ENCODE assay signal across 8 cellular contexts in the genomic region with DNA sequence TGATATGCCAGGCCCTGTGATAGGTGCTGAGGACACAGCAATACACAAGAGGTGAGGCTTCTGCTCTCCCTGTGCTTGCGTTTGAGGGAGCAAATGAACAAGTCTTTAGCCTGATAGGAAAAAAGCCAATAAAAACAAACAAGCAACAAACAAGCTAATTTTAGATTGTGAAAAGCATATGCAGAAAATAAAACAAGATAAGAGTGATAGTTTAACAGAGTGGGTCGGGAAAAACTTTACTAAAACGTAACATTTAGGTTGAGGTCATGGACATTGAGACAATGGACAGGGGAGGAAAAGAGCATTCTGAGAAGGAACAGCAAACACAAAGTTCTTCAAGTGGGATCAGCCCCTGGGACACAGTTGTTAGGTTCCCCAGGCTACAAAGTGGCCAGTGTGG. TPM values are rescaled to one million over a fixed set of nuclear protein-coding genes. Genes with fewer than 3 reads are reported as not detected.
DNase-seq lines count a peak whose midpoint lies in the region; ATAC-seq and TF ChIP-seq lines count a peak whose summit lies in the region.

No MANE protein-coding gene starts in this region.

- peak overlapping the region in 3 of 5 experiments; percentile 12 to 95 (median 75) for H3K27ac Mint-ChIP-seq in brain

- H3K9me3 Mint-ChIP-seq in brain: peaks cover 0 to 10% (median 2%) of the 10 kb centered on the region in 5 experiments

- H3K36me3 Mint-ChIP-seq in brain: peaks cover 11% of the 10 kb centered on the region

- H3K27me3 Mint-ChIP-seq in brain: peaks cover 4% of the 10 kb centered on the region

- peak overlapping the region; percentile 92 to 96 for H3K27ac ChIP-seq in right atrium auricular region
- H3K27ac ChIP-seq in muscle layer of colon (ENCODE audit: low read depth, low read length): peak overlapping the region; percentile 46
- peak overlapping the region; percentile 69 to 86 for H3K27ac ChIP-seq in uterus

- H3K9me3 ChIP-seq in right atrium auricular region: no peaks in the 10 kb centered on the region
- H3K9me3 ChIP-seq in muscle layer of colon (ENCODE audit: low read length): no peaks in the 10 kb centered on the region
- H3K9me3 ChIP-seq in uterus: no peaks in the 10 kb centered on the region

- peak overlapping the region in 1 of 2 donors; percentile 21 for H3K4me3 ChIP-seq in right atrium auricular region
- peak overlapping the region in 1 of 2 donors; percentile 42 for H3K4me3 ChIP-seq in muscle layer of colon (ENCODE audit: low read depth in 1 of 2, low read length in 2 of 2)
- H3K4me3 ChIP-seq in uterus: no peak overlapping the region

- H3K9ac ChIP-seq in muscle layer of colon (ENCODE audit: low read length): peak overlapping the region; percentile 42

- no peak for ATAC-seq in left cardiac atrium
- ATAC-seq in HG02885 (IDR thresholded peaks at IDR 0.05; ENCODE audit: poor library complexity, unreplicated experiment): no peak

- peaks cover 53% of the 10 kb centered on the region for H3K4me1 Mint-ChIP-seq in brain

- TF ChIP-seq POLR2A in uterus (IDR thresholded peaks at IDR 0.05): no peak

- H3K4me1 ChIP-seq in right atrium auricular region (peaks cover 0 to 62% of the 10 kb centered on the region in 2 donors), muscle layer of colon (ENCODE audit: insufficient read depth, low read length) (peaks cover 63% of the 10 kb centered on the region), uterus (no peaks in the 10 kb centered on the region)

- no peaks in the 10 kb centered on the region for H3K36me3 ChIP-seq in right atrium auricular region
- H3K36me3 ChIP-seq in muscle layer of colon (ENCODE audit: insufficient read depth, low read length): peaks cover 8% of the 10 kb centered on the region
- H3K36me3 ChIP-seq in uterus: no peaks in the 10 kb centered on the region

- TF ChIP-seq CTCF in right atrium auricular region (IDR thresholded peaks at IDR 0.05) (no peak), brain (conservative IDR thresholded peaks at IDR 0.05) (no peak), uterus (IDR thresholded peaks at IDR 0.05) (no peak)

- DNase-seq in right atrium auricular region (ENCODE audit: low spot score) (no peak), left cardiac atrium (no peak), uterus (no peak), NCI-H446 (lab: John Stamatoyannopoulos, UW) (no peak)
- no peak for DNase-seq in stimulated activated CD4-positive, alpha-beta T cell treated with anti-CD3 and anti-CD28 coated beads, Interleukin-4, amount 100 ng/mL, for 24 hours

- H3K27me3 ChIP-seq in right atrium auricular region (no peaks in the 10 kb centered on the region), muscle layer of colon (ENCODE audit: control insufficient read depth in 1 of 2, insufficient read depth in 2 of 2, low read length in 2 of 2) (no peaks in the 10 kb centered on the region), uterus (no peaks in the 10 kb centered on the region)

- intact Hi-C loops in left cardiac atrium (cut with DNase I) (no loop called here), uterus (cut with DNase I; ENCODE audit: low total_unique reads) (no loop called here)

- H3K4me3 Mint-ChIP-seq in brain: peak overlapping the region in 2 of 5 experiments; percentile 7 to 24

RNA-seq across cellular contexts. Expression of a gene that starts 4.3 kb away (rescaled TPM):
- total RNA-seq in right atrium auricular region (10 to 100 TPM; 24.6 to 48.1 TPM), left cardiac atrium (10 to 100 TPM; 27.9 to 37.8 TPM), uterus (10 to 100 TPM in 3 of 4 donors, 1 to 10 TPM in 1; 2.6 to 55.9 (median 32.1) TPM)
- 6.3 TPM for polyA plus RNA-seq in brain (ENCODE audit: insufficient read depth, low read depth, low replicate concordance)

RNA-seq across cellular contexts. Expression of a gene that starts 24.0 kb away (rescaled TPM):
- total RNA-seq in right atrium auricular region (10 to 100 TPM; 34.6 to 40.0 TPM), left cardiac atrium (10 to 100 TPM; 37.8 to 48.1 TPM), uterus (10 to 100 TPM; 33.3 to 82.7 (median 62.3) TPM)
- polyA plus RNA-seq in brain (ENCODE audit: insufficient read depth, low read depth, low replicate concordance): 54.9 TPM
